7 cellular contexts compared by ENCODE assay signal in the genomic region with DNA sequence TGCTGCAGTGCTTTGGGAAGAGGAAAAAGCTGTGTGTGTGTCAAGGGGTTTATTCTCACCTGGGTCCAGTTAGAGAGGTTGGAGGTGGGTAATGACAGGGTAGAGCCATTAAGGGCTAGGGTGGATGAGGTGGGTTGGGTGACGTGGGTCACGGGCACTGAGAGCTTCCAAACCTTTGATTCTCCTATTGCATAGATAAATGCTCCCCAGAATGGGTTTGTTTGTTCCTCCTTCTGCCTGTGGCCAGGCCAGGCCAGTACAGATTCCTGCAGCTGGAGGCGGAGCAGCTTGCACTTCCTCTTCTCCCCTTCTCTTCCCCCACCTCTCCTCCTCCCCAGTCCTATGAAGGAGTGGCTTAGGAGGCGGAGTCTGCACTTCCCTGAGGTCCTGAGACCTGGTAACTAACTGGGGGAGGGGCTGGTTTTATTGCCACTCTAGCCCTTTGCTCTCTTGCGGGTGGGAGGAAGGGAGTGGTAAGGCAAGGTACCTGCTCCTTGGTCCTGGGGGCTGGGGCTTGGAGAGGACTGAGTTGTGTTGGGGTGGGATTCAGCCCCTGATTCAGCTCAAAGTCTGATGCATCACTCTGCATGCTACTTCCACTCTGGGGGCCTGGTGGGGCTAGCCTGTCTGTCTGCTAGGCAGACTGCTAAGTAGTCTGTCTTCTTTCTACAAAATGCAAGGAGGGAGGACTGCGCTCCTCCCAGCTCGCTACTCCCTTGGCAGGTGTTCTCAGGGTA. TPM values are rescaled to one million over a fixed set of nuclear protein-coding genes. Genes with fewer than 3 reads are reported as not detected.
DNase-seq lines count a peak whose midpoint lies in the region; ATAC-seq and TF ChIP-seq lines count a peak whose summit lies in the region.
"Had no signal": no experiment of that assay in that cellular context is flagged by ENCODE, and none has a peak within 500 bp of the region (broad histone marks: within the 10 kb centered on the region; RNA-seq: fewer than 3 reads in every experiment).

No MANE protein-coding gene starts in this region.

- H3K36me3 ChIP-seq in suprapubic skin = peaks cover 7% of the 10 kb centered on the region

- DNase-seq in ACHN (peak; percentile 65), NCI-H526 treated with DMSO at 0.1 percent for 48 hours (lab: John Stamatoyannopoulos, UW) (peak; percentile 61), suprapubic skin (ENCODE audit: low spot score in 2 of 2) (no peak)

- H3K27ac ChIP-seq in suprapubic skin = peak overlapping the region; percentile 90

- H3K27me3 ChIP-seq in suprapubic skin = no peaks in the 10 kb centered on the region

- peak; percentile 58 for ATAC-seq in GM21360 (IDR thresholded peaks at IDR 0.05; ENCODE audit: unreplicated experiment)
- ATAC-seq in esophagus mucosa = peak; percentile 48
- no peak for ATAC-seq in activated CD4-positive, CD25-positive, alpha-beta regulatory T cell treated with anti-CD3 and anti-CD28 coated beads, Interleukin-2, amount 50 U/mL, for 24 hours

- no peak for TF ChIP-seq CTCF in suprapubic skin (IDR thresholded peaks at IDR 0.05)

- in situ Hi-C loops in ACHN (cut with HindIII; ENCODE audit: low pct_ligation_motif_present, low pct_unique_long_range_greater_than_20kb, low sequenced_read_pairs) = no loop called here

- no peak for TF ChIP-seq POLR2A in suprapubic skin (IDR thresholded peaks at IDR 0.05)

- no peaks in the 10 kb centered on the region for H3K9me3 ChIP-seq in suprapubic skin

- no peak for TF ChIP-seq EP300 in suprapubic skin (IDR thresholded peaks at IDR 0.05)

- H3K4me1 ChIP-seq in suprapubic skin = peaks cover 51% of the 10 kb centered on the region

- WGBS in suprapubic skin = 38% methylated on average over 7 of the region's 7 CpGs

- peak overlapping the region; percentile 58 for H3K4me3 ChIP-seq in suprapubic skin

RNA-seq across cellular contexts. Expression of a gene that starts 3.5 kb away (rescaled TPM):
- total RNA-seq in esophagus mucosa (127 TPM), suprapubic skin (100 to 1,000 TPM; 303 to 430 (median 372) TPM)

RNA-seq across cellular contexts. Expression of a gene that starts 18.9 kb away (rescaled TPM):
- total RNA-seq in esophagus mucosa = not detected
- total RNA-seq in suprapubic skin = not detected
- total RNA-seq: lung microvascular endothelial cell had no signal

RNA-seq across cellular contexts. Expression of a gene that starts 26.6 kb away (rescaled TPM):
- total RNA-seq in esophagus mucosa = 118 TPM
- total RNA-seq in suprapubic skin = 10 to 100 TPM; 46.9 to 96.3 (median 79.7) TPM
- total RNA-seq: lung microvascular endothelial cell had no signal

RNA-seq across cellular contexts. Expression of a gene that starts 40.1 kb away (rescaled TPM):
- total RNA-seq in esophagus mucosa (20.8 TPM), suprapubic skin (10 to 100 TPM; 20.4 to 40.2 (median 30.3) TPM)

RNA-seq across cellular contexts. Expression of a gene that starts 40.5 kb away (rescaled TPM):
- total RNA-seq in esophagus mucosa = 18.4 TPM
- 10 to 100 TPM; 33.3 to 57.1 (median 37.9) TPM for total RNA-seq in suprapubic skin

Comparison
In these comparisons a context has a peak if more than half of its experiments do, and no peak if none do; other contexts are left out.
1. DNase-seq: peak in ACHN (single experiment) and NCI-H526 treated with DMSO at 0.1 percent for 48 hours (single experiment); none in suprapubic skin (0 of 2).
2. ATAC-seq: peak in GM21360 (single experiment) and esophagus mucosa (single experiment); none in activated CD4-positive, CD25-positive, alpha-beta regulatory T cell treated with anti-CD3 and anti-CD28 coated beads, Interleukin-2, amount 50 U/mL, for 24 hours (0 of 2).